25 cellular contexts compared by ENCODE assay signal in the genomic region with DNA sequence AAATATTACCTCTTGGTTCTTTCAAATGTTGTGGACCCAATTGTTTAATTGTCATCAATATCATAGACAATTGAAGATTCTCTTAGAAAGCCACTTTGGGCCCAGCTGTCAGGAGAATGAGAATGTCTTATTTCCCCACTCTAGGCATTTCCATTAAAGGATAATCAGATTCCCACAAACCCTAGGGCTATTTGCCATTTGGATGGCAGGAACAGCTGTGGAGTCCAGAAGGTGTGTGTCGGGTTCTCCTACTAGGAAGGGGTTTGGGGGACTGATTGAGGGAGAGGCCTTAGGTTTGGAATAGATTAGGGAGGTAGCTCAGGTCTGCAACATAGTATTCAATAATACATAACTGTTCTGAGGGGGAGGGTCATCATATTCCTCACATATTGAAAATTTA. TPM values are rescaled to one million over a fixed set of nuclear protein-coding genes. Genes with fewer than 3 reads are reported as not detected.
"Had no signal": no experiment of that assay in that cellular context is flagged by ENCODE, and none has a peak within 500 bp of the region (broad histone marks: within the 10 kb centered on the region; RNA-seq: fewer than 3 reads in every experiment).

No MANE protein-coding gene starts in this region.

- H3K4me3 ChIP-seq: hepatocyte, left lung, lung, neural progenitor cell, upper lobe of right lung had no signal

- H3K36me3 ChIP-seq: left lung, neural progenitor cell, upper lobe of right lung had no signal

- H2AFZ ChIP-seq: hepatocyte, neural progenitor cell had no signal

- H3K4me2 ChIP-seq: hepatocyte, neural progenitor cell had no signal

- H3K79me2 ChIP-seq: hepatocyte had no signal

- H3K27ac ChIP-seq: hepatocyte, left lung, neural progenitor cell, upper lobe of right lung had no signal

- H3K4me1 ChIP-seq: left lung, neural progenitor cell, upper lobe of right lung had no signal

- H3K9ac ChIP-seq: neural progenitor cell had no signal

- H3K27me3 ChIP-seq: hepatocyte, left lung, neural progenitor cell, upper lobe of right lung had no signal

- H3K9me3 ChIP-seq: left lung, upper lobe of right lung had no signal

- DNase-seq: activated CD4-positive, alpha-beta T cell treated with anti-CD3 and anti-CD28 coated beads for 4 hours; activated CD4-positive, alpha-beta T cell treated with anti-CD3 and anti-CD28 coated beads, Interleukin-2, amount 50 U/mL, for 48 hours; activated CD4-positive, CD25-positive, alpha-beta regulatory T cell; activated naive CD4-positive, alpha-beta T cell treated with Interleukin-2 at 50 U/mL for 16 hours; activated T-cell treated with anti-CD3 and anti-CD28 coated beads, Interleukin-2, amount 50 U/mL, for 48 hours; central memory CD4-positive, alpha-beta T cell; effector memory CD4-positive, alpha-beta T cell; left lung; posterior cingulate gyrus; stimulated activated CD4-positive, alpha-beta T cell treated with anti-CD3 and anti-CD28 coated beads, Interleukin-4, amount 100 ng/mL, for 1 hour; stimulated activated naive CD8-positive, alpha-beta T cell treated with anti-CD3 and anti-CD28 coated beads, Interleukin-15, Interleukin-2, amounts not matched to agents 100 U/mL and 50 U/mL, for 24 hours; upper lobe of right lung had no signal

RNA-seq across cellular contexts. Expression of gene PLSCR5, which starts 35.2 kb away (rescaled TPM):
- total RNA-seq: activated naive CD8-positive, alpha-beta T cell treated with anti-CD3 and anti-CD28 coated beads for 36 hours; astrocyte; dermis microvascular lymphatic vessel endothelial cell; esophagus mucosa; kidney epithelial cell; left lung; lung; naive thymus-derived CD8-positive, alpha-beta T cell; omental fat pad; sciatic nerve; subcutaneous adipose tissue; upper lobe of right lung had no signal
- polyA plus RNA-seq: immature natural killer cell; lung; naive thymus-derived CD8-positive, alpha-beta T cell had no signal
